In genomic region chr11:85831050-85831449, GRCh38 we compare ENCODE assay signal across 2 cellular contexts.
TF ChIP-seq lines count a peak whose summit lies in the region.

No MANE protein-coding gene starts in this region.

TF ChIP-seq in liver, 16 proteins besides CTCF, POLR2A, EP300 and RAD21 (continued from another document):
- TF ChIP-seq RXRA (IDR thresholded peaks at IDR 0.05): peak in 1 of 2 donors; percentile 7

TF ChIP-seq in HepG2, 621 proteins besides CTCF, POLR2A, EP300 and RAD21 (continued from another document):
- no peak for TF ChIP-seq FOXP4 (CRISPR knock-in tag; IDR thresholded peaks at IDR 0.05)
- TF ChIP-seq ZNF556 (CRISPR knock-in tag; IDR thresholded peaks at IDR 0.05; ENCODE audit: borderline replicate concordance): no peak
- no peak for TF ChIP-seq ATF3 (CRISPR knock-in tag; IDR thresholded peaks at IDR 0.05)
- no peak for TF ChIP-seq ZBTB49 (CRISPR knock-in tag; IDR thresholded peaks at IDR 0.05; ENCODE audit: borderline replicate concordance)
- no peak for TF ChIP-seq HNRNPUL1 (IDR thresholded peaks at IDR 0.05; ENCODE audit: low read depth, low read length)
- TF ChIP-seq CEBPB (IDR thresholded peaks at IDR 0.05; ENCODE audit: borderline replicate concordance, low read depth, low read length): no peak
- TF ChIP-seq ZNF619 (CRISPR knock-in tag; IDR thresholded peaks at IDR 0.05): no peak
- no peak for TF ChIP-seq NR2C2 (CRISPR knock-in tag; IDR thresholded peaks at IDR 0.05; ENCODE audit: borderline replicate concordance)
- no peak for TF ChIP-seq DBP (CRISPR knock-in tag; IDR thresholded peaks at IDR 0.05; ENCODE audit: not compliant biosample characterization)
- no peak for TF ChIP-seq ZNF280B (CRISPR knock-in tag; IDR thresholded peaks at IDR 0.05; ENCODE audit: borderline replicate concordance)
- TF ChIP-seq AHDC1 (CRISPR knock-in tag; IDR thresholded peaks at IDR 0.05; ENCODE audit: borderline replicate concordance): no peak
- no peak for TF ChIP-seq ZNF672 (CRISPR knock-in tag; IDR thresholded peaks at IDR 0.05)
- TF ChIP-seq SOX6 (IDR thresholded peaks at IDR 0.05): no peak
- TF ChIP-seq SOX6 (CRISPR knock-in tag; IDR thresholded peaks at IDR 0.05): no peak
- TF ChIP-seq SRSF1 (optimal IDR thresholded peaks at IDR 0.05; ENCODE audit: low read depth, low read length): no peak
- TF ChIP-seq ZNF121 (CRISPR knock-in tag; IDR thresholded peaks at IDR 0.05): no peak
- no peak for TF ChIP-seq ZNF138 (CRISPR knock-in tag; IDR thresholded peaks at IDR 0.05; ENCODE audit: low read depth)
